Comparison of ENCODE assay signal across 27 cellular contexts in the genomic region with DNA sequence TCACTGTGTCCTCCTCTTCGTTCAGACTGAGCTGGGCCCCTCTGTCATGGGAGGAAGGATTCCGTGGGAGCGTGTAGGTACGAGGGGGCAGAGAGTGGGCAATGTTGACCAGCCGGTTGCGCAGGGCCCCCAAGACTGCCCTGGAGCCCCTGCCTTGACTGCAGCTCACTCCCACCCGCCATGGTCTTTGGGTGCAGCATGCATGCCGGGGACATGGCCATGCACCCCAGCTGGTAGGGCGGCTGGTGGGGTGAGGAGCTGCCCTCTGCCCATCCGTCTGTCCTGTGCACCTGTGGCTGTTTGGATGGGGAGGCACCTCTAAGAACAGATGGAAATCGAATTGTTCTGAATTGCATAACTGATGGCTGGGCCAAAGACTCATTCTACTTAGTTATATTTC.
"Had no signal": no experiment of that assay in that cellular context is flagged by ENCODE, and none has a peak within 500 bp of the region (broad histone marks: within the 10 kb centered on the region; RNA-seq: fewer than 3 reads in every experiment).

No MANE protein-coding gene starts in this region.

- H3K36me3 ChIP-seq: colonic mucosa, esophagus squamous epithelium, gastrocnemius medialis, heart right ventricle, left lung, lower lobe of right lung had no signal

- H3K4me1 ChIP-seq: colonic mucosa, gastrocnemius medialis, heart right ventricle, left lung, lower lobe of right lung had no signal

- H3K27me3 Mint-ChIP-seq: dendritic cell treated with granulocyte-macrophage colony-stimulating factor and Interleukin-4, amounts not matched to agents 40 ng/mL and 50 ng/mL, for 4 days had no signal

- ATAC-seq: effector memory CD8-positive, alpha-beta T cell; esophagus mucosa; gastrocnemius medialis; heart right ventricle; left cardiac atrium; left lung; left ventricle myocardium superior; lower lobe of right lung; mucosa of descending colon had no signal

- FAIRE-seq: endometrium, islet of Langerhans, keratinocyte had no signal

- H3K4me1 Mint-ChIP-seq: mesothelial cell of epicardium had no signal

- H3K4me3 Mint-ChIP-seq: dendritic cell treated with granulocyte-macrophage colony-stimulating factor and Interleukin-4, amounts not matched to agents 40 ng/mL and 50 ng/mL, for 4 days; effector memory CD8-positive, alpha-beta T cell; endodermal cell; mesothelial cell of epicardium had no signal

- H3K27ac Mint-ChIP-seq: dendritic cell treated with granulocyte-macrophage colony-stimulating factor and Interleukin-4, amounts not matched to agents 40 ng/mL and 50 ng/mL, for 4 days; effector memory CD8-positive, alpha-beta T cell; endodermal cell; mesothelial cell of epicardium had no signal

- DNase-seq: colonic mucosa; cortex of kidney; effector CD8-positive, alpha-beta T cell; effector memory CD8-positive, alpha-beta T cell; endodermal cell; erythroblast; esophagus squamous epithelium; foreskin fibroblast; foreskin melanocyte; gastrocnemius medialis; glutamatergic neuron; head of caudate nucleus; heart right ventricle; hippocampal formation; left cardiac atrium; left lung; left ventricle myocardium superior; lower lobe of right lung; mesenchymal stem cell; mucosa of descending colon had no signal

- H3K9me3 ChIP-seq: colonic mucosa, gastrocnemius medialis had no signal

- H3K27ac ChIP-seq: colonic mucosa, epithelial cell of prostate, esophagus squamous epithelium, gastrocnemius medialis, heart right ventricle, left lung, lower lobe of right lung had no signal

- H3K4me3 ChIP-seq: colonic mucosa, esophagus squamous epithelium, gastrocnemius medialis, heart right ventricle, left lung, lower lobe of right lung, mucosa of descending colon had no signal

- H3K27me3 ChIP-seq: colonic mucosa, esophagus squamous epithelium, gastrocnemius medialis, heart right ventricle, left lung had no signal
